In the genomic region with DNA sequence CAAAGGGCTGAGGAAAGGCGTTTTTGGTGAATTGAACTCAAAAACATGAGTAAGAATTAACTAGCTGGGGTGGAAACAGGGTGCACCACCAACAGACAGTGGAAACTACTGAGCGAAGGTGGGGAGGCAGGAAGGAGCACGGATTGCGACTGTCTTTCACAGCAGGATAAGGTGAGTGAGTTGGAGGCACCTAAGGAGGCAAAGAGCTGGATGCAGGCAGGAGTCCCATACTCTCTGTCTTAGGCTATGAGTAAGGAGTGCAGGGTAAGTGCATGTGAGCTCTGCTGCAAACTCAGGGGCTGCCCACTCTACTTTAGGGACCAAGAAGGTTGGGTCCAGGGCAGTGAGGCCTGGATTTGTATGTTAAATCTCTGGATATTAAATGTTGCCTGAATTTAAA, we compare ENCODE assay signal across 23 cellular contexts.
DNase-seq lines count a peak whose midpoint lies in the region; ATAC-seq, FAIRE-seq and TF ChIP-seq lines count a peak whose summit lies in the region.
"Had no signal": no experiment of that assay in that cellular context is flagged by ENCODE, and none has a peak within 500 bp of the region (broad histone marks: within the 10 kb centered on the region; RNA-seq: fewer than 3 reads in every experiment).

No MANE protein-coding gene starts in this region.

- POLR2A ChIA-PET in H1 (lab: Charles Lee; ENCODE audit: partially characterized antibody): interaction anchor here (1.1 kb wide), 1 partner anchor 10 kb away, joined by 3 read pairs; no protein-coding TSS in a partner anchor

- no peak overlapping the region for H3K4ac ChIP-seq in H1 (replicated peaks; ENCODE audit: insufficient read length, low read depth, low read length)

- no peaks in the 10 kb centered on the region for H3K4me1 Mint-ChIP-seq in activated T-cell treated with anti-CD3 and anti-CD28 coated beads, Interleukin-2, amount 50 U/mL, for 72 hours (ENCODE audit: low read depth)
- H3K4me1 Mint-ChIP-seq in activated T-cell treated with anti-CD3 and anti-CD28 coated beads, Interleukin-2, amount 50 U/mL, for 24 hours (ENCODE audit: low read depth): no peaks in the 10 kb centered on the region
- peaks cover 7% of the 10 kb centered on the region for H3K4me1 Mint-ChIP-seq in neural progenitor cell
- H3K4me1 Mint-ChIP-seq: CD14-positive monocyte; CD8-positive, alpha-beta memory T cell had no signal

- H3K9ac ChIP-seq in H1 (replicated peaks in 1 of 4; ENCODE audit: extremely low read depth in 1 of 4, low read depth in 3 of 4, low read length in 3 of 4) (no peak overlapping the region), neural progenitor cell (no peak overlapping the region)
- H3K9ac ChIP-seq: BLaER1 treated with 17β-estradiol and CSF1 and Interleukin-3, amounts not matched to agents 10 nM and 100 nM had no signal

- FAIRE-seq in H1 (lab: Jason Lieb, UNC): no peak
- FAIRE-seq: A549, D721Med, GM12891 had no signal

- TF ChIP-seq CTCF in H1 (IDR thresholded peaks at IDR 0.05; ENCODE audit: control extremely low read depth in 1 of 3, insufficient read depth in 1 of 3, low read depth in 1 of 3, low read length in 3 of 3) (no peak), neural progenitor cell (IDR thresholded peaks at IDR 0.05) (no peak)

- ATAC-seq in activated T-cell treated with anti-CD3 and anti-CD28 coated beads, Interleukin-2, amount 50 U/mL, for 72 hours (replicated peaks in 1 of 2): no peak
- ATAC-seq in HG03432 (IDR thresholded peaks at IDR 0.05; ENCODE audit: unreplicated experiment): no peak
- ATAC-seq: A549 had no signal

- H3K14ac ChIP-seq in H1 (ENCODE audit: insufficient read length): no peak overlapping the region

- peak overlapping the region; percentile 38 for H3K27ac Mint-ChIP-seq in activated T-cell treated with anti-CD3 and anti-CD28 coated beads, Interleukin-2, amount 50 U/mL, for 72 hours
- H3K27ac Mint-ChIP-seq in activated T-cell treated with anti-CD3 and anti-CD28 coated beads, Interleukin-2, amount 50 U/mL, for 24 hours: no peak overlapping the region
- H3K27ac Mint-ChIP-seq in neural progenitor cell: no peak overlapping the region
- H3K27ac Mint-ChIP-seq: CD14-positive monocyte; CD4-positive, alpha-beta T cell; CD8-positive, alpha-beta memory T cell; HFFc6 had no signal

- H3K4me3 Mint-ChIP-seq in activated T-cell treated with anti-CD3 and anti-CD28 coated beads, Interleukin-2, amount 50 U/mL, for 72 hours: no peak overlapping the region
- no peak overlapping the region for H3K4me3 Mint-ChIP-seq in activated T-cell treated with anti-CD3 and anti-CD28 coated beads, Interleukin-2, amount 50 U/mL, for 24 hours
- no peak overlapping the region for H3K4me3 Mint-ChIP-seq in neural progenitor cell
- H3K4me3 Mint-ChIP-seq: CD4-positive, alpha-beta T cell; CD8-positive, alpha-beta memory T cell; HFFc6 had no signal

- H3K36me3 Mint-ChIP-seq in activated T-cell treated with anti-CD3 and anti-CD28 coated beads, Interleukin-2, amount 50 U/mL, for 72 hours (ENCODE audit: insufficient read depth in 2 of 2): no peaks in the 10 kb centered on the region
- H3K36me3 Mint-ChIP-seq in activated T-cell treated with anti-CD3 and anti-CD28 coated beads, Interleukin-2, amount 50 U/mL, for 24 hours (ENCODE audit: low read depth): no peaks in the 10 kb centered on the region
- no peaks in the 10 kb centered on the region for H3K36me3 Mint-ChIP-seq in neural progenitor cell
- H3K36me3 Mint-ChIP-seq: CD14-positive monocyte; CD8-positive, alpha-beta memory T cell had no signal

- peaks cover 0 to 4% of the 10 kb centered on the region in 2 experiments; a peak in 1 of 4 replicates for H3K9me3 ChIP-seq in H1 (ENCODE audit: insufficient read depth in 2 of 2, low read depth in 1 of 2, low read length in 1 of 2)
- H3K9me3 ChIP-seq in neural progenitor cell (ENCODE audit: low read depth): no peaks in the 10 kb centered on the region
- H3K9me3 ChIP-seq: A549; BE2C; BLaER1 treated with 17β-estradiol and CSF1 and Interleukin-3, amounts not matched to agents 10 nM and 100 nM; HAP-1 had no signal

- H2AK5ac ChIP-seq in H1 (ENCODE audit: low read depth, low read length): no peak overlapping the region

- no peak for DNase-seq in activated T-cell treated with anti-CD3 and anti-CD28 coated beads, Interleukin-2, amount 50 U/mL, for 72 hours
- DNase-seq in activated T-cell treated with anti-CD3 and anti-CD28 coated beads, Interleukin-2, amount 50 U/mL, for 24 hours: no peak
- DNase-seq in H1 (ENCODE audit: low read depth in 1 of 2, low spot score in 2 of 2) (no peak), neural progenitor cell (ENCODE audit: low spot score) (no peak), 8988T (no peak)
- DNase-seq: ACHN; AML-193; BE2C; CD4-positive, alpha-beta T cell; CD8-positive, alpha-beta memory T cell; DMS 273 treated with DMSO at 0.1 percent for 48 hours; DMS79; EL; GDM1; HFFc6 had no signal

- H3K27me3 ChIP-seq in H1 (replicated peaks in 1 of 4; ENCODE audit: control insufficient read depth in 3 of 4, extremely low read depth in 1 of 4, insufficient read depth in 3 of 4, low read length in 3 of 4) (no peaks in the 10 kb centered on the region), neural progenitor cell (no peaks in the 10 kb centered on the region)
- H3K27me3 ChIP-seq: BE2C had no signal

- H3K36me3 ChIP-seq in H1 (ENCODE audit: control insufficient read depth in 2 of 4, insufficient read depth in 4 of 4, low read length in 3 of 4) (no peaks in the 10 kb centered on the region), neural progenitor cell (no peaks in the 10 kb centered on the region)
- H3K36me3 ChIP-seq: BE2C; BLaER1 treated with 17β-estradiol and CSF1 and Interleukin-3, amounts not matched to agents 10 nM and 100 nM; HAP-1 had no signal

- no peaks in the 10 kb centered on the region for H4K20me1 ChIP-seq in H1 (replicated peaks in 1 of 2; ENCODE audit: control insufficient read depth in 1 of 2, insufficient read depth in 2 of 2, low read length in 2 of 2)
- H4K20me1 ChIP-seq in neural progenitor cell (ENCODE audit: low read depth): no peaks in the 10 kb centered on the region
- H4K20me1 ChIP-seq: BLaER1 treated with 17β-estradiol and CSF1 and Interleukin-3, amounts not matched to agents 10 nM and 100 nM had no signal

- WGBS in H1 (ENCODE audit: extremely low coverage in 1 of 2, insufficient coverage in 1 of 2, insufficient read length in 1 of 2, insufficient replicate concordance in 2 of 2, low coverage in 1 of 2, low lambda C conversion rate in 2 of 2, missing lambda C conversion rate in 1 of 2), 2 experiments: 59% methylated on average over 4 of the region's 4 CpGs; no CpG with 5 or more reads in 1 of the 2 experiments

- 0 out of 2 replicates have a peak overlapping the region, but pooled peaks have one; percentile 9 for H3K18ac ChIP-seq in H1 (ENCODE audit: extremely low read depth, low read length)

- H4K91ac ChIP-seq in H1 (replicated peaks; ENCODE audit: insufficient read length, low read length): no peak overlapping the region

- H2BK12ac ChIP-seq in H1 (ENCODE audit: low read depth, low read length): peak overlapping the region; percentile 19; the same call in 1 of the 2 replicates

- H3K79me2 ChIP-seq in H1 (ENCODE audit: control insufficient read depth in 1 of 2, insufficient read depth in 2 of 2, low read length in 2 of 2): no peaks in the 10 kb centered on the region
- H3K79me2 ChIP-seq in neural progenitor cell (ENCODE audit: low read depth): no peaks in the 10 kb centered on the region

- no peak for TF ChIP-seq EP300 in H1 (IDR thresholded peaks at IDR 0.05; ENCODE audit: borderline replicate concordance in 1 of 2, low read depth in 2 of 2, low read length in 2 of 2)

- no peak overlapping the region for H2BK20ac ChIP-seq in H1 (ENCODE audit: low read length)

- no peak overlapping the region for H4K8ac ChIP-seq in H1 (ENCODE audit: extremely low read depth, insufficient read depth, low read length)

- H3K27me3 Mint-ChIP-seq in activated T-cell treated with anti-CD3 and anti-CD28 coated beads, Interleukin-2, amount 50 U/mL, for 72 hours (ENCODE audit: low read depth): peaks cover 6% of the 10 kb centered on the region
- no peaks in the 10 kb centered on the region for H3K27me3 Mint-ChIP-seq in activated T-cell treated with anti-CD3 and anti-CD28 coated beads, Interleukin-2, amount 50 U/mL, for 24 hours
- H3K27me3 Mint-ChIP-seq in neural progenitor cell (ENCODE audit: insufficient read depth, low read depth): peaks cover 2% of the 10 kb centered on the region
- H3K27me3 Mint-ChIP-seq: CD4-positive, alpha-beta T cell; CD8-positive, alpha-beta memory T cell had no signal

- H3K4me3 ChIP-seq in H1 (ENCODE audit: extremely low read depth in 1 of 4, insufficient read depth in 2 of 4, low read depth in 3 of 4, low read length in 4 of 4) (no peak overlapping the region), neural progenitor cell (no peak overlapping the region)
- H3K4me3 ChIP-seq: A549; BLaER1 treated with 17β-estradiol and CSF1 and Interleukin-3, amounts not matched to agents 10 nM and 100 nM; HAP-1 had no signal

- no peaks in the 10 kb centered on the region for H3K23me2 ChIP-seq in H1 (ENCODE audit: low read depth, low read length)

- peaks cover 1 to 4% of the 10 kb centered on the region in 2 donors for H3K9me3 Mint-ChIP-seq in activated T-cell treated with anti-CD3 and anti-CD28 coated beads, Interleukin-2, amount 50 U/mL, for 72 hours
- no peaks in the 10 kb centered on the region for H3K9me3 Mint-ChIP-seq in activated T-cell treated with anti-CD3 and anti-CD28 coated beads, Interleukin-2, amount 50 U/mL, for 24 hours
- H3K9me3 Mint-ChIP-seq in neural progenitor cell: no peaks in the 10 kb centered on the region
- H3K9me3 Mint-ChIP-seq: HFFc6 had no signal

- no peak overlapping the region for H3K56ac ChIP-seq in H1 (replicated peaks; ENCODE audit: insufficient read length, low read depth, low read length)

- H3F3A ChIP-seq in neural progenitor cell (ENCODE audit: low read depth): no peaks in the 10 kb centered on the region

- no peak for TF ChIP-seq POLR2A in H1 (IDR thresholded peaks at IDR 0.05; ENCODE audit: control extremely low read depth in 1 of 2, low read depth in 2 of 2, low read length in 2 of 2)

- peak overlapping the region; percentile 49; the same call in 1 of the 2 replicates for H2AFZ ChIP-seq in H1 (ENCODE audit: low read length)
- H2AFZ ChIP-seq in neural progenitor cell (replicated peaks): peak overlapping the region; percentile 74

- H3K4me1 ChIP-seq in H1 (replicated peaks in 1 of 4; ENCODE audit: control insufficient read depth in 3 of 4, insufficient read depth in 4 of 4, low read length in 3 of 4): peaks cover 0 to under 1% (median 0%) of the 10 kb centered on the region in 4 experiments; a peak in 1 of 7 replicates
- H3K4me1 ChIP-seq in neural progenitor cell: peaks cover 14% of the 10 kb centered on the region
- H3K4me1 ChIP-seq: A549; BE2C; BLaER1 treated with 17β-estradiol and CSF1 and Interleukin-3, amounts not matched to agents 10 nM and 100 nM; HAP-1 had no signal

- H3K23ac ChIP-seq in H1 (ENCODE audit: insufficient read length): no peak overlapping the region

- TF ChIP-seq RAD21 in H1 (IDR thresholded peaks at IDR 0.05 in 1 of 2, conservative IDR thresholded peaks at IDR 0.05 in 1 of 2; ENCODE audit: low read depth in 2 of 2, low read length in 2 of 2): no peak

- no peak overlapping the region for H4K5ac ChIP-seq in H1 (ENCODE audit: insufficient read length, low read depth, low read length)

- no peak overlapping the region for H3K27ac ChIP-seq in H1 (ENCODE audit: low read depth, low read length)
- no peak overlapping the region for H3K27ac ChIP-seq in neural progenitor cell
- H3K27ac ChIP-seq: 22Rv1; A549; BLaER1 treated with 17β-estradiol and CSF1 and Interleukin-3, amounts not matched to agents 10 nM and 100 nM had no signal

- no peaks in the 10 kb centered on the region for H3K79me1 ChIP-seq in H1 (ENCODE audit: low read depth, low read length)

- no peak overlapping the region for H2BK5ac ChIP-seq in H1 (ENCODE audit: low read depth, low read length)

- no peak overlapping the region for H3K4me2 ChIP-seq in H1 (ENCODE audit: insufficient read depth in 1 of 2, low read depth in 2 of 2, low read length in 2 of 2)
- no peak overlapping the region for H3K4me2 ChIP-seq in neural progenitor cell
- H3K4me2 ChIP-seq: A549; BLaER1 treated with 17β-estradiol and CSF1 and Interleukin-3, amounts not matched to agents 10 nM and 100 nM had no signal

- CTCF ChIA-PET in H1 (lab: Charles Lee; ENCODE audit: partially characterized antibody): interaction anchor here (0.5 to 2.0 kb wide), 6 partner anchors 11 to 1028 kb away, joined by 3 to 5 read pairs (median 3); no protein-coding TSS in a partner anchor

- peak overlapping the region; percentile 28 for H2BK120ac ChIP-seq in H1 (replicated peaks; ENCODE audit: low read depth, low read length)

- 0 out of 2 replicates have a peak overlapping the region, but pooled peaks have one; percentile 8 for H2BK15ac ChIP-seq in H1 (ENCODE audit: low read length)
